ENCODE assay signal across 24 cellular contexts in genomic region chr4:27662426-27662825, GRCh38.
"Had no signal": no experiment of that assay in that cellular context is flagged by ENCODE, and none has a peak within 500 bp of the region (broad histone marks: within the 10 kb centered on the region; RNA-seq: fewer than 3 reads in every experiment).

No MANE protein-coding gene starts in this region.

- H3K36me3 ChIP-seq: esophagus muscularis mucosa, gastrocnemius medialis, left ventricle myocardium inferior, upper lobe of left lung had no signal

- H3K27ac ChIP-seq: coronary artery, esophagus muscularis mucosa, gastrocnemius medialis, left ventricle myocardium inferior, parathyroid adenoma, upper lobe of left lung had no signal

- H3K27me3 ChIP-seq: esophagus muscularis mucosa, gastrocnemius medialis, upper lobe of left lung had no signal

- DNase-seq: activated B cell treated with CpG ODN at 0.5 μM for 24 hours; activated CD4-positive, alpha-beta memory T cell treated with anti-CD3 and anti-CD28 coated beads for 36 hours; activated CD4-positive, alpha-beta T cell treated with anti-CD3 and anti-CD28 coated beads for 4 hours; activated effector memory CD4-positive, alpha-beta T cell treated with Interleukin-2 at 50 U/mL for 16 hours; activated naive CD4-positive, alpha-beta T cell treated with anti-CD3 and anti-CD28 coated beads for 36 hours; activated naive CD8-positive, alpha-beta T cell treated with anti-CD3 and anti-CD28 coated beads, Interleukin-2, amount 10 ng/mL, durations not matched to agents 7 days and 5 days; activated T-cell treated with anti-CD3 and anti-CD28 coated beads, Interleukin-2, amount 50 U/mL, for 72 hours; cerebellar nuclear complex; gastrocnemius medialis; head of caudate nucleus; hypothalamus; immature natural killer cell; left ventricle myocardium inferior; midbrain; natural killer cell; nucleus accumbens; right cardiac atrium; stimulated activated CD4-positive, alpha-beta T cell treated with anti-CD3 and anti-CD28 coated beads, Interleukin-4, amount 100 ng/mL, for 4 hours; stimulated activated naive CD8-positive, alpha-beta T cell treated with anti-CD3 and anti-CD28 coated beads, Interleukin-15, Interleukin-2, amounts not matched to agents 100 U/mL and 50 U/mL, for 24 hours; T-helper 1 cell; upper lobe of left lung had no signal

- H3K4me3 ChIP-seq: coronary artery, esophagus muscularis mucosa, gastrocnemius medialis, left ventricle myocardium inferior, upper lobe of left lung had no signal

- ATAC-seq: activated T-cell treated with anti-CD3 and anti-CD28 coated beads, Interleukin-2, amount 50 U/mL, for 72 hours; gastrocnemius medialis; natural killer cell; right cardiac atrium; stimulated activated naive CD8-positive, alpha-beta T cell treated with anti-CD3 and anti-CD28 coated beads, Interleukin-15, Interleukin-2, amounts not matched to agents 100 U/mL and 50 U/mL, for 24 hours had no signal

- H3K9me3 ChIP-seq: esophagus muscularis mucosa, gastrocnemius medialis, left ventricle myocardium inferior, upper lobe of left lung had no signal

- H3K4me1 ChIP-seq: esophagus muscularis mucosa, gastrocnemius medialis, left ventricle myocardium inferior, parathyroid adenoma, upper lobe of left lung had no signal
